Comparison of ENCODE assay signal across 15 cellular contexts in genomic region chr4:13294961-13295605, GRCh38.
"Had no signal": no experiment of that assay in that cellular context is flagged by ENCODE, and none has a peak within 500 bp of the region (broad histone marks: within the 10 kb centered on the region; RNA-seq: fewer than 3 reads in every experiment).

No MANE protein-coding gene starts in this region.

- H3K4me2 ChIP-seq: smooth muscle cell had no signal

- H3K4me1 ChIP-seq: parathyroid adenoma, tibial artery, uterus had no signal

- ATAC-seq: activated naive CD4-positive, alpha-beta T cell treated with anti-CD3 and anti-CD28 coated beads, Interleukin-2, amount 50 U/mL, for 72 hours; left cardiac atrium; stimulated activated memory B cell treated with anti-CD40 and anti-IgM and Interleukin-4, amounts not matched to agents 10 μg/mL and 1 μg/mL and 100 μg/mL, for 72 hours had no signal

- H3K79me2 ChIP-seq: parathyroid adenoma had no signal

- H3K27ac ChIP-seq: cardiac muscle cell, parathyroid adenoma, tibial artery, uterus had no signal

- DNase-seq: activated CD4-positive, alpha-beta T cell treated with anti-CD3 and anti-CD28 coated beads, Interleukin-2, amount 50 U/mL, for 4 hours; activated CD4-positive, CD25-positive, alpha-beta regulatory T cell treated with anti-CD3 and anti-CD28 coated beads, Interleukin-2, amount 50 U/mL, for 72 hours; activated effector memory CD4-positive, alpha-beta T cell treated with Interleukin-2 at 50 U/mL for 16 hours; activated T-cell treated with anti-CD3 and anti-CD28 coated beads, Interleukin-2, amount 50 U/mL, for 1 hour; anterior cingulate cortex; left cardiac atrium; retina; SW 1271; tibial artery; uterus had no signal

- H3K27me3 ChIP-seq: cardiac muscle cell, tibial artery, uterus had no signal

- H3K9ac ChIP-seq: parathyroid adenoma had no signal

- H2AFZ ChIP-seq: parathyroid adenoma had no signal

- H3K4me3 ChIP-seq: cardiac muscle cell, smooth muscle cell, tibial artery, uterus had no signal

- H3K36me3 ChIP-seq: cardiac muscle cell, uterus had no signal
